16 cellular contexts compared by ENCODE assay signal in the genomic region with DNA sequence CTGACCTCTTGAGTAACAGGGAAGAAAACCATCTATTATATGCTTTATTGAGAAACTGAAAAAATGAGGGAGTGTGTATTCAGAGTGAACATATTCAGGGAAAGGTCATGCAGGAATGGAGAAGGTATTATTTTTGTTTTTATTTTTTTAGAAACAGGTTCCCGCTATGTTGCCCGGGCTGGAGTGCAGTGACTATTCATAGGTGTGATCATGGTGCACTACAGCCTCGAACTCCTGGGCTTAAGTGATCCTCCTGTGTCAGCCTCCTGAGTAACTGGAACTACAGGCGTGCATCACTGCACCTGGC. TPM values are rescaled to one million over a fixed set of nuclear protein-coding genes. Genes with fewer than 3 reads are reported as not detected.
A peak's percentile ranks its signal among the peaks of the same experiment; 100 is the strongest.
DNase-seq lines count a peak whose midpoint lies in the region; ATAC-seq and TF ChIP-seq lines count a peak whose summit lies in the region.
"Had no signal": no experiment of that assay in that cellular context is flagged by ENCODE, and none has a peak within 500 bp of the region (broad histone marks: within the 10 kb centered on the region; RNA-seq: fewer than 3 reads in every experiment).

No MANE protein-coding gene starts in this region.

- H3K27ac Mint-ChIP-seq in CD4-positive, CD25-positive, alpha-beta regulatory T cell, result peak overlapping the region in 2 of 3 donors; percentile 8 to 12
- H3K27ac Mint-ChIP-seq in naive B cell, result peak overlapping the region in 4 of 6 donors; percentile 29 to 86 (median 55)
- H3K27ac Mint-ChIP-seq: activated naive CD4-positive, alpha-beta T cell treated with anti-CD3 and anti-CD28 coated beads, Interleukin-2, amount 50 U/mL, for 72 hours had no signal

- no peaks in the 10 kb centered on the region for H3K9me3 Mint-ChIP-seq in CD4-positive, CD25-positive, alpha-beta regulatory T cell
- H3K9me3 Mint-ChIP-seq in naive B cell, result no peaks in the 10 kb centered on the region
- H3K9me3 Mint-ChIP-seq: activated naive CD4-positive, alpha-beta T cell treated with anti-CD3 and anti-CD28 coated beads, Interleukin-2, amount 50 U/mL, for 72 hours had no signal

- WGBS in adrenal gland, 4 donors, result 38 to 57% (median 50%) methylated on average over 4 of the region's 4 CpGs

- H3F3A ChIP-seq in DOHH2 (ENCODE audit: control insufficient read depth, insufficient read depth), result peaks cover 31% of the 10 kb centered on the region

- H3K4me2 ChIP-seq in DOHH2 (ENCODE audit: low read length), result peak overlapping the region; percentile 23

- H3K27me3 Mint-ChIP-seq in CD4-positive, CD25-positive, alpha-beta regulatory T cell, result no peaks in the 10 kb centered on the region
- H3K27me3 Mint-ChIP-seq in naive B cell, result no peaks in the 10 kb centered on the region

- intact Hi-C loops in adrenal gland (cut with DNase I), result loop anchor here in 1 of 2 donors (5.0 kb wide), 1 partner anchor 142 kb away; no protein-coding TSS in a partner anchor

- no peak overlapping the region for H3K27ac ChIP-seq in CD4-positive, CD25-positive, alpha-beta regulatory T cell (ENCODE audit: insufficient read depth, low read length, poor library complexity, severe bottlenecking)
- 0 out of 2 replicates have a peak overlapping the region, but pooled peaks have one; percentile 12 for H3K27ac ChIP-seq in DOHH2 (ENCODE audit: low read depth, low read length)
- peak overlapping the region; percentile 41 to 89 (median 76) for H3K27ac ChIP-seq in adrenal gland
- H3K27ac ChIP-seq: C4-2B, cardiac muscle cell, HL-60 had no signal

- H3K27me3 ChIP-seq in CD4-positive, CD25-positive, alpha-beta regulatory T cell (ENCODE audit: control insufficient read depth, insufficient read depth, low read length), result no peaks in the 10 kb centered on the region
- H3K27me3 ChIP-seq in DOHH2 (ENCODE audit: control insufficient read depth, low read length) (no peaks in the 10 kb centered on the region), adrenal gland (no peaks in the 10 kb centered on the region)
- H3K27me3 ChIP-seq: cardiac muscle cell had no signal

- H3K36me3 ChIP-seq in CD4-positive, CD25-positive, alpha-beta regulatory T cell (ENCODE audit: control insufficient read depth, insufficient read depth, low read length), result peaks cover 11% of the 10 kb centered on the region
- H3K36me3 ChIP-seq in DOHH2 (ENCODE audit: control insufficient read depth, low read length), result peaks cover 19% of the 10 kb centered on the region
- no peaks in the 10 kb centered on the region for H3K36me3 ChIP-seq in adrenal gland (replicated peaks in 1 of 2)
- H3K36me3 ChIP-seq: cardiac muscle cell had no signal

- H4K20me1 ChIP-seq in DOHH2 (ENCODE audit: control insufficient read depth, insufficient read depth, low read depth, low read length), result no peaks in the 10 kb centered on the region

- no peaks in the 10 kb centered on the region for H3K9me3 ChIP-seq in CD4-positive, CD25-positive, alpha-beta regulatory T cell (ENCODE audit: control insufficient read depth in 2 of 2, low read length in 2 of 2)
- no peaks in the 10 kb centered on the region for H3K9me3 ChIP-seq in DOHH2 (ENCODE audit: control insufficient read depth, insufficient read depth, low read length)
- H3K9me3 ChIP-seq in adrenal gland (replicated peaks in 1 of 3), result no peaks in the 10 kb centered on the region
- H3K9me3 ChIP-seq: mucosa of descending colon had no signal

- H3K4me1 Mint-ChIP-seq in CD4-positive, CD25-positive, alpha-beta regulatory T cell, result peaks cover 8 to 20% (median 19%) of the 10 kb centered on the region in 4 donors
- peaks cover 12 to 31% (median 30%) of the 10 kb centered on the region in 3 donors for H3K4me1 Mint-ChIP-seq in naive B cell

- peak overlapping the region in 1 of 4 donors; percentile 43 for H3K4me3 Mint-ChIP-seq in CD4-positive, CD25-positive, alpha-beta regulatory T cell
- H3K4me3 Mint-ChIP-seq in naive B cell, result peak overlapping the region in 1 of 8 donors; percentile 10

- H3K36me3 Mint-ChIP-seq in CD4-positive, CD25-positive, alpha-beta regulatory T cell, result no peaks in the 10 kb centered on the region
- no peaks in the 10 kb centered on the region for H3K36me3 Mint-ChIP-seq in naive B cell
- H3K36me3 Mint-ChIP-seq: activated naive CD4-positive, alpha-beta T cell treated with anti-CD3 and anti-CD28 coated beads, Interleukin-2, amount 50 U/mL, for 72 hours had no signal

- no peak for TF ChIP-seq POLR2A in adrenal gland (IDR thresholded peaks at IDR 0.05)

- TF ChIP-seq CTCF in DOHH2 (IDR thresholded peaks at IDR 0.05; ENCODE audit: low read depth, low read length, poor library complexity, severe bottlenecking) (peak; percentile 10), adrenal gland (IDR thresholded peaks at IDR 0.05) (peak in 1 of 6 experiments; percentile 2)

- H3K4me3 ChIP-seq in CD4-positive, CD25-positive, alpha-beta regulatory T cell (ENCODE audit: low read depth, low read length), result no peak overlapping the region
- H3K4me3 ChIP-seq in DOHH2 (ENCODE audit: low read length) (no peak overlapping the region), adrenal gland (no peak overlapping the region)
- H3K4me3 ChIP-seq: cardiac muscle cell, mucosa of descending colon had no signal

- peaks cover 3% of the 10 kb centered on the region for H3K4me1 ChIP-seq in CD4-positive, CD25-positive, alpha-beta regulatory T cell (ENCODE audit: control insufficient read depth, insufficient read depth, low read length, poor library complexity, severe bottlenecking)
- H3K4me1 ChIP-seq in DOHH2 (ENCODE audit: control insufficient read depth, low read length) (peaks cover 29% of the 10 kb centered on the region), adrenal gland (replicated peaks in 1 of 2) (peaks cover 12 to 21% of the 10 kb centered on the region in 2 donors)

- no peak for ATAC-seq in CD4-positive, CD25-positive, alpha-beta regulatory T cell (ENCODE audit: low read depth in 2 of 2)
- no peak for ATAC-seq in naive B cell (ENCODE audit: low read depth in 2 of 2)
- ATAC-seq in HG03469 (IDR thresholded peaks at IDR 0.05; ENCODE audit: unreplicated experiment), result no peak
- ATAC-seq in activated CD4-positive, CD25-positive, alpha-beta regulatory T cell treated with anti-CD3 and anti-CD28 coated beads, Interleukin-2, amount 50 U/mL, for 24 hours, result no peak
- no peak for ATAC-seq in GM19328 (IDR thresholded peaks at IDR 0.05; ENCODE audit: unreplicated experiment)

- H3K9me2 ChIP-seq in DOHH2 (replicated peaks; ENCODE audit: control insufficient read depth, low read length), result no peaks in the 10 kb centered on the region

- peaks cover 8% of the 10 kb centered on the region for H3K79me2 ChIP-seq in DOHH2 (ENCODE audit: control insufficient read depth, low read length)

- no peak for DNase-seq in CD4-positive, CD25-positive, alpha-beta regulatory T cell
- no peak for DNase-seq in adrenal gland
- DNase-seq in naive B cell, result no peak
- DNase-seq: activated CD8-positive, alpha-beta memory T cell treated with anti-CD3 and anti-CD28 coated beads, Interleukin-2, amount 50 U/mL, for 48 hours; KG1; kidney; NK-92 treated with Interleukin-12 subunit alpha and Interleukin-12 subunit beta, amount 100 ng/mL, for 24 hours had no signal

RNA-seq across cellular contexts. Expression of a gene that starts 8.7 kb away (rescaled TPM):
- 45.6 TPM for total RNA-seq in CD4-positive, CD25-positive, alpha-beta regulatory T cell
- 10 to 100 TPM; 20.6 to 26.0 (median 21.6) TPM for polyA plus RNA-seq in CD4-positive, CD25-positive, alpha-beta regulatory T cell
- total RNA-seq in adrenal gland, result 10 to 100 TPM; 12.5 to 24.8 (median 19.4) TPM
- polyA plus RNA-seq in adrenal gland (10 to 100 TPM in 2 of 3 donors, 1 to 10 TPM in 1; 5.2 to 19.5 (median 16.5) TPM), naive B cell (ENCODE audit: low read depth in 6 of 6) (10 to 100 TPM; 16.3 to 31.9 (median 19.3) TPM)

RNA-seq across cellular contexts. Expression of a gene that starts 22.4 kb away (rescaled TPM):
- 8.0 TPM for total RNA-seq in CD4-positive, CD25-positive, alpha-beta regulatory T cell
- 1 to 10 TPM in 3 of 4 donors, under 1 TPM in 1; 0.87 to 1.8 (median 1.3) TPM for polyA plus RNA-seq in CD4-positive, CD25-positive, alpha-beta regulatory T cell
- total RNA-seq in adrenal gland, result 10 to 100 TPM in 7 of 8 donors, 1 to 10 TPM in 1; 9.4 to 25.6 (median 17.0) TPM
- polyA plus RNA-seq in adrenal gland (10 to 100 TPM in 2 of 3 donors, under 1 TPM in 1; 0.24 to 74.3 (median 17.1) TPM), naive B cell (ENCODE audit: low read depth in 6 of 6) (1 to 10 TPM in 2 of 6 donors, under 1 TPM in 4; 0.19 to 1.7 (median 0.70) TPM)
